In the genomic region with DNA sequence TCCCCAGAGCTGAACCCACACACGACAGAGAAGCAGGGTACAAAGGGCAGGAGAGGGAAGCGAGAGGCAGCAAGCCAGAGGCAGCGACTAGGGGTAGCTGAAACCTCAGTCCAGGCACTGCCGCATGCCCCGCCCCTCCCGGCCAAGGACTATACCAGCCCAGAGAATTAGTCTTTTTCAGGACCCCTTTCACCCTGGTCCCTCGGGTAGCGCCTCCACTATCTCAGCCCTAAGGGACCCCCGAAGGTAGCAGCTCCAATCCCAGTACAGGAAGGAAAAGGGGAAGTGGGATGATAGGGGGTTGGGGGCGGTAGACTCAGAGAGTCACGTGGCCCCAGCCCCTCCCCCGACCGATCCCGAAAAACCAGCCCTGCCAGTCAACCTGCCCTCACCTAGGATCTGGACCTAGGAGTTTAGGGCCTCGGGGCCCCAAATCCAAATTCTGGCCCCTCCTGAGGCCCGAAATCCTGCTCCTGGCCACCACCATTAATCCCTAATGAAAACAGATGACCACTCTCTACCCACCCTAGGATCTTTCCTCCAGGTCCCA, we compare ENCODE assay signal across 8 cellular contexts.
DNase-seq lines count a peak whose midpoint lies in the region; ATAC-seq and TF ChIP-seq lines count a peak whose summit lies in the region.

No MANE protein-coding gene starts in this region.

- H3K27ac Mint-ChIP-seq in stimulated activated naive CD8-positive, alpha-beta T cell treated with anti-CD3 and anti-CD28 coated beads, Interleukin-15, amount 100 ng/mL, for 72 hours = peak overlapping the region in 1 of 2 donors; percentile 72

- H3K9me3 Mint-ChIP-seq in stimulated activated naive CD8-positive, alpha-beta T cell treated with anti-CD3 and anti-CD28 coated beads, Interleukin-15, amount 100 ng/mL, for 72 hours = no peaks in the 10 kb centered on the region

- peak overlapping the region; percentile 56 to 100 for H3K4me3 Mint-ChIP-seq in stimulated activated naive CD8-positive, alpha-beta T cell treated with anti-CD3 and anti-CD28 coated beads, Interleukin-15, amount 100 ng/mL, for 72 hours

- H3K27me3 Mint-ChIP-seq in stimulated activated naive CD8-positive, alpha-beta T cell treated with anti-CD3 and anti-CD28 coated beads, Interleukin-15, amount 100 ng/mL, for 72 hours = no peaks in the 10 kb centered on the region

- ATAC-seq in stimulated activated naive CD8-positive, alpha-beta T cell treated with anti-CD3 and anti-CD28 coated beads, Interleukin-15, amount 100 ng/mL, for 72 hours = no peak
- ATAC-seq in HG03342 (IDR thresholded peaks at IDR 0.05; ENCODE audit: unreplicated experiment) = no peak
- no peak for ATAC-seq in HG02970 (IDR thresholded peaks at IDR 0.05; ENCODE audit: low FRiP score, unreplicated experiment)

- H3K4me1 ChIP-seq in BLaER1 = peaks cover 42% of the 10 kb centered on the region
- H3K4me1 ChIP-seq in HUES6 (ENCODE audit: control insufficient read depth, insufficient read depth, low read length) = peaks cover 6% of the 10 kb centered on the region; the same call in 1 of the 2 replicates

- peak overlapping the region; percentile 96 for H3K4me2 ChIP-seq in BLaER1

- in situ Hi-C loops in astrocyte of the cerebellum (cut with HindIII; ENCODE audit: low sequenced_read_pairs) = no loop called here

- peak overlapping the region; percentile 78 for H3K4me3 ChIP-seq in BLaER1
- peak overlapping the region; percentile 97 for H3K4me3 ChIP-seq in HUES6 (ENCODE audit: low read depth, low read length)
- H3K4me3 ChIP-seq in astrocyte of the cerebellum (ENCODE audit: low read depth, low read length) = peak overlapping the region; percentile 73

- peaks cover 11% of the 10 kb centered on the region; the same call in 1 of the 2 replicates for H4K20me1 ChIP-seq in BLaER1

- H3K36me3 ChIP-seq in BLaER1 = peaks cover 61% of the 10 kb centered on the region
- H3K36me3 ChIP-seq in HUES6 (ENCODE audit: control insufficient read depth, insufficient read depth, low read length) = peaks cover 33% of the 10 kb centered on the region

- no peaks in the 10 kb centered on the region for H3K27me3 ChIP-seq in BLaER1
- H3K27me3 ChIP-seq in HUES6 (ENCODE audit: control insufficient read depth, insufficient read depth, low read length) = no peaks in the 10 kb centered on the region

- H3K9me3 ChIP-seq in BLaER1 = no peaks in the 10 kb centered on the region
- H3K9me3 ChIP-seq in HUES6 (ENCODE audit: control insufficient read depth, insufficient read depth, low read depth, low read length) = no peaks in the 10 kb centered on the region

- TF ChIP-seq CTCF in astrocyte of the cerebellum (IDR thresholded peaks at IDR 0.05; ENCODE audit: low read depth, low read length, missing control alignments) = no peak

- H3K4me1 Mint-ChIP-seq in stimulated activated naive CD8-positive, alpha-beta T cell treated with anti-CD3 and anti-CD28 coated beads, Interleukin-15, amount 100 ng/mL, for 72 hours = peaks cover 49% of the 10 kb centered on the region

- peak overlapping the region; percentile 71 for H3K9ac ChIP-seq in BLaER1
- peak overlapping the region; percentile 68 for H3K9ac ChIP-seq in HUES6 (ENCODE audit: low read length)

- DNase-seq in astrocyte of the cerebellum (ENCODE audit: low read depth) (no peak), islet precursor cell (peak; percentile 87), NCI-H774 (lab: John Stamatoyannopoulos, UW) (no peak)
- no peak for DNase-seq in stimulated activated naive CD8-positive, alpha-beta T cell treated with anti-CD3 and anti-CD28 coated beads, Interleukin-15, amount 100 ng/mL, for 72 hours

- H3K27ac ChIP-seq in BLaER1 = peak overlapping the region; percentile 70
- H3K27ac ChIP-seq in HUES6 (ENCODE audit: low read depth, low read length) = no peak overlapping the region
